In the genomic region with DNA sequence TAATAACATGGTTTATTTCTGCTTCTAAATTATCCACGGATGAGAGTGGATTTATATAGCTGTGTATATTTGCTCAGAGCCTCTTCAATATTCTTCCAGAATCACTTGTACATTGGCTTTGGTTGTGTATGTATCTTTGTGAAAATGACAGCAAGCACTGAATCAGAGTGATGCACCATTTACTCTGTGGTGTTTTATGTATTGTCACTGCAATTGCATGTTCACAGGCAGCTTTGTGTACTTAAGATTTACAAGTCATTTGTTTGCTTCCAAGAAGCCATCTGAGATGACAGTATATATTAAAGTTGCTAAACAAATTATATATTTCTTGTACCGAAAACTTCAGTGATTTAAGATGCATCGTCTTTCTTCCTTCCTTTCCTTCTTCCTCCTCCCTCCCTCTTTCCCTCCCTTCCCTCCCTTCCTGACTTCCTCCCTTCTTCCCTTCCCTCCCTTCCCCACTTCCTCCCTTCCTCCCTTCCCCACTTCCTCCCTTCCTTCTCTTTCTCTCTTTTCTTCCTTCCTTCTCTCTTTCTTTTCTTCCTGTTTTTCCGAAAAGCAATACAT, we compare ENCODE assay signal across 35 cellular contexts.
DNase-seq lines count a peak whose midpoint lies in the region; ATAC-seq, FAIRE-seq and TF ChIP-seq lines count a peak whose summit lies in the region.
"Had no signal": no experiment of that assay in that cellular context is flagged by ENCODE, and none has a peak within 500 bp of the region (broad histone marks: within the 10 kb centered on the region; RNA-seq: fewer than 3 reads in every experiment).

No MANE protein-coding gene starts in this region.

- H4K20me1 ChIP-seq in H1 (replicated peaks in 1 of 2; ENCODE audit: control insufficient read depth in 1 of 2, insufficient read depth in 2 of 2, low read length in 2 of 2) (peaks cover 0 to 2% of the 10 kb centered on the region in 2 experiments), osteoblast (ENCODE audit: insufficient read depth, low read length) (no peaks in the 10 kb centered on the region)

- H3K27me3 Mint-ChIP-seq in CD8-positive, alpha-beta T cell (ENCODE audit: low read depth) = no peaks in the 10 kb centered on the region
- H3K27me3 Mint-ChIP-seq: activated naive CD8-positive, alpha-beta T cell; naive B cell; progenitor cell of endocrine pancreas had no signal

- no peak for ATAC-seq in CD8-positive, alpha-beta T cell
- ATAC-seq: gastroesophageal sphincter had no signal

- H2BK20ac ChIP-seq in H1 (ENCODE audit: low read length) = no peak overlapping the region

- no peak overlapping the region for H4K5ac ChIP-seq in H1 (ENCODE audit: insufficient read length, low read depth, low read length)

- no peak overlapping the region for H3K27ac Mint-ChIP-seq in CD8-positive, alpha-beta T cell
- H3K27ac Mint-ChIP-seq: activated naive CD8-positive, alpha-beta T cell; HFFc6; naive B cell; progenitor cell of endocrine pancreas; T-helper 1 cell treated with Interleukin-12 subunit alpha and Interleukin-12 subunit beta and Interleukin-4 antibody, amounts not matched to agents 30 μg/mL and 1 μg/mL, for 36 hours had no signal

- H3K79me2 ChIP-seq in H1 (ENCODE audit: control insufficient read depth in 1 of 2, insufficient read depth in 2 of 2, low read length in 2 of 2) (no peaks in the 10 kb centered on the region), osteoblast (ENCODE audit: insufficient read depth, low read length) (no peaks in the 10 kb centered on the region)
- H3K79me2 ChIP-seq: hepatocyte had no signal

- H3K18ac ChIP-seq in H1 (ENCODE audit: extremely low read depth, low read length) = no peak overlapping the region

- POLR2A ChIA-PET in HEK293 (lab: Yijun Ruan, JAX) = no interaction called here
- POLR2A ChIA-PET in H1 (lab: Charles Lee; ENCODE audit: partially characterized antibody) = no interaction called here
- POLR2A ChIA-PET in CD8-positive, alpha-beta T cell (lab: Charles Lee) = no interaction called here

- peaks cover 11% of the 10 kb centered on the region for H3K9me3 Mint-ChIP-seq in CD8-positive, alpha-beta T cell
- H3K9me3 Mint-ChIP-seq: T-helper 1 cell treated with Interleukin-12 subunit alpha and Interleukin-12 subunit beta and Interleukin-4 antibody, amounts not matched to agents 30 μg/mL and 1 μg/mL, for 36 hours had no signal

- H2BK15ac ChIP-seq in H1 (ENCODE audit: low read length) = no peak overlapping the region

- no peak overlapping the region for H4K91ac ChIP-seq in H1 (replicated peaks; ENCODE audit: insufficient read length, low read length)

- no peaks in the 10 kb centered on the region for H3K9me3 ChIP-seq in HEK293 (ENCODE audit: control insufficient read depth, insufficient read depth, low read depth, low read length)
- H3K9me3 ChIP-seq in H1 (ENCODE audit: insufficient read depth in 2 of 2, low read depth in 1 of 2, low read length in 1 of 2) = no peaks in the 10 kb centered on the region
- H3K9me3 ChIP-seq in osteoblast (ENCODE audit: low read depth, low read length) = peaks cover 2% of the 10 kb centered on the region
- H3K9me3 ChIP-seq in CD8-positive, alpha-beta T cell (ENCODE audit: low read length) = no peaks in the 10 kb centered on the region
- H3K9me3 ChIP-seq: breast epithelium, MG63, sigmoid colon, vagina had no signal

- DNase-seq in COR-L47 (lab: John Stamatoyannopoulos, UW) = peak; percentile 8
- peak; percentile 7 for DNase-seq in NCI-H345 treated with DMSO at 0.1 percent for 48 hours (lab: John Stamatoyannopoulos, UW; ENCODE audit: unreplicated experiment)
- DNase-seq in H1 (ENCODE audit: low read depth in 1 of 2, low spot score in 2 of 2) = no peak
- DNase-seq in osteoblast (ENCODE audit: insufficient read length, low spot score, missing footprints) = no peak
- no peak for DNase-seq in CD8-positive, alpha-beta T cell
- DNase-seq in GF-D8 (lab: John Stamatoyannopoulos, UW) = no peak
- DNase-seq: activated CD4-positive, alpha-beta T cell treated with anti-CD3 and anti-CD28 coated beads, Interleukin-2, amount 50 U/mL, for 1 hour; activated CD4-positive, CD25-positive, alpha-beta regulatory T cell; activated effector memory CD4-positive, alpha-beta T cell treated with anti-CD3 and anti-CD28 coated beads, Interleukin-2, amount 50 U/mL, for 16 hours; activated T-cell treated with anti-CD3 and anti-CD28 coated beads, Interleukin-2, amount 50 U/mL, for 1 hour; C1 segment of cervical spinal cord; GM23248; HFFc6; KBM-7; kidney glomerular epithelial cell; MG63; midbrain; naive B cell; NCI-H1694; NK-92 treated with Interleukin-12 subunit alpha and Interleukin-12 subunit beta, amount 100 ng/mL, for 24 hours; PC-9; sigmoid colon; stimulated activated CD4-positive, alpha-beta T cell treated with anti-CD3 and anti-CD28 coated beads, Interleukin-12 subunit alpha, Interleukin-12 subunit beta, amount 100 ng/mL, for 4 hours; stimulated activated CD4-positive, alpha-beta T cell treated with anti-CD3 and anti-CD28 coated beads, Interleukin-2, amount 100 ng/mL, for 48 hours; tibial artery had no signal

- intact Hi-C loops in CD8-positive, alpha-beta T cell (cut with DNase I, micrococcal nuclease) = no loop called here

- 88% methylated on average over 3 of the region's 4 CpGs; no CpG with 5 or more reads in 1 of the 2 experiments for WGBS in H1 (ENCODE audit: extremely low coverage in 1 of 2, insufficient coverage in 1 of 2, insufficient read length in 1 of 2, insufficient replicate concordance in 2 of 2, low coverage in 1 of 2, low lambda C conversion rate in 2 of 2, missing lambda C conversion rate in 1 of 2), 2 experiments

- FAIRE-seq in H1 (lab: Jason Lieb, UNC) = no peak
- FAIRE-seq: endothelial cell of umbilical vein had no signal

- H3K4me3 ChIP-seq in HEK293 (ENCODE audit: low read depth, low read length) (no peak overlapping the region), H1 (ENCODE audit: extremely low read depth in 1 of 4, insufficient read depth in 2 of 4, low read depth in 3 of 4, low read length in 4 of 4) (no peak overlapping the region), osteoblast (ENCODE audit: insufficient read depth, low read length) (no peak overlapping the region)
- no peak overlapping the region for H3K4me3 ChIP-seq in CD8-positive, alpha-beta T cell (ENCODE audit: low read depth, low read length)
- H3K4me3 ChIP-seq: breast epithelium, gastroesophageal sphincter, GM23248, hepatocyte, MG63, PC-9, sigmoid colon, SK-N-MC, tibial artery, vagina had no signal

- no peak overlapping the region for H3K4me3 Mint-ChIP-seq in CD8-positive, alpha-beta T cell
- H3K4me3 Mint-ChIP-seq: activated naive CD8-positive, alpha-beta T cell; HFFc6; naive B cell; T-helper 1 cell treated with Interleukin-12 subunit alpha and Interleukin-12 subunit beta and Interleukin-4 antibody, amounts not matched to agents 30 μg/mL and 1 μg/mL, for 36 hours had no signal

- no peak overlapping the region for H3K9ac ChIP-seq in H1 (replicated peaks in 1 of 4; ENCODE audit: extremely low read depth in 1 of 4, low read depth in 3 of 4, low read length in 3 of 4)
- H3K9ac ChIP-seq: GM23248 had no signal

- no peaks in the 10 kb centered on the region for H3K27me3 ChIP-seq in H1 (replicated peaks in 1 of 4; ENCODE audit: control insufficient read depth in 3 of 4, extremely low read depth in 1 of 4, insufficient read depth in 3 of 4, low read length in 3 of 4)
- H3K27me3 ChIP-seq in osteoblast (ENCODE audit: insufficient read depth, low read length) = no peaks in the 10 kb centered on the region
- no peaks in the 10 kb centered on the region for H3K27me3 ChIP-seq in CD8-positive, alpha-beta T cell (ENCODE audit: insufficient read depth, low read length)
- H3K27me3 ChIP-seq: breast epithelium, gastroesophageal sphincter, hepatocyte, MG63, sigmoid colon, tibial artery, vagina had no signal

- TF ChIP-seq EP300 in H1 (IDR thresholded peaks at IDR 0.05; ENCODE audit: borderline replicate concordance in 1 of 2, low read depth in 2 of 2, low read length in 2 of 2) = no peak

- H3K4me1 ChIP-seq in HEK293 (ENCODE audit: control insufficient read depth, insufficient read depth, low read length) (no peaks in the 10 kb centered on the region), H1 (replicated peaks in 1 of 4; ENCODE audit: control insufficient read depth in 3 of 4, insufficient read depth in 4 of 4, low read length in 3 of 4) (no peaks in the 10 kb centered on the region), osteoblast (ENCODE audit: insufficient read depth, low read length) (no peaks in the 10 kb centered on the region)
- H3K4me1 ChIP-seq in CD8-positive, alpha-beta T cell (ENCODE audit: insufficient read depth, low read length) = no peaks in the 10 kb centered on the region
- H3K4me1 ChIP-seq: breast epithelium, gastroesophageal sphincter, sigmoid colon, tibial artery, vagina had no signal

- no peak overlapping the region for H3K14ac ChIP-seq in H1 (ENCODE audit: insufficient read length)

- no peaks in the 10 kb centered on the region for H3K36me3 ChIP-seq in HEK293 (ENCODE audit: control insufficient read depth in 2 of 2, insufficient read depth in 1 of 2, low read length in 2 of 2)
- no peaks in the 10 kb centered on the region; a peak in 1 of 8 replicates for H3K36me3 ChIP-seq in H1 (ENCODE audit: control insufficient read depth in 2 of 4, insufficient read depth in 4 of 4, low read length in 3 of 4)
- H3K36me3 ChIP-seq in osteoblast (ENCODE audit: insufficient read depth, low read length) = no peaks in the 10 kb centered on the region
- H3K36me3 ChIP-seq in CD8-positive, alpha-beta T cell (ENCODE audit: insufficient read depth, low read length) = no peaks in the 10 kb centered on the region
- H3K36me3 ChIP-seq: breast epithelium, gastroesophageal sphincter, MG63, sigmoid colon, tibial artery, vagina had no signal

- H3K79me1 ChIP-seq in H1 (ENCODE audit: low read depth, low read length) = no peaks in the 10 kb centered on the region

- TF ChIP-seq CTCF in HEK293 (tag by site-specific recombination; IDR thresholded peaks at IDR 0.05) = no peak
- no peak for TF ChIP-seq CTCF in H1 (IDR thresholded peaks at IDR 0.05; ENCODE audit: control extremely low read depth in 1 of 3, insufficient read depth in 1 of 3, low read depth in 1 of 3, low read length in 3 of 3)
- no peak for TF ChIP-seq CTCF in osteoblast (IDR thresholded peaks at IDR 0.05; ENCODE audit: extremely low read depth, low read depth, low read length)
- TF ChIP-seq CTCF in CD8-positive, alpha-beta T cell (IDR thresholded peaks at IDR 0.05) = no peak

- no peak overlapping the region for H2BK5ac ChIP-seq in H1 (ENCODE audit: low read depth, low read length)

- no peak overlapping the region for H4K8ac ChIP-seq in H1 (ENCODE audit: extremely low read depth, insufficient read depth, low read length)

- no peaks in the 10 kb centered on the region for H3K4me1 Mint-ChIP-seq in CD8-positive, alpha-beta T cell (ENCODE audit: low read depth)
- H3K4me1 Mint-ChIP-seq: naive B cell had no signal

- H3K23me2 ChIP-seq in H1 (ENCODE audit: low read depth, low read length) = no peaks in the 10 kb centered on the region

- H2AK5ac ChIP-seq in H1 (ENCODE audit: low read depth, low read length) = no peak overlapping the region

- H3K23ac ChIP-seq in H1 (ENCODE audit: insufficient read length) = no peak overlapping the region

- H3K27ac ChIP-seq in HEK293 (ENCODE audit: extremely low read depth, low read depth, low read length) (no peak overlapping the region), H1 (ENCODE audit: low read depth, low read length) (no peak overlapping the region), osteoblast (ENCODE audit: low read depth, low read length) (no peak overlapping the region)
- H3K27ac ChIP-seq in CD8-positive, alpha-beta T cell (ENCODE audit: low read depth, low read length) = no peak overlapping the region
- H3K27ac ChIP-seq: breast epithelium, gastroesophageal sphincter, GM23248, hepatocyte, PC-9, sigmoid colon, SK-N-MC, tibial artery, vagina had no signal

- H3K4me2 ChIP-seq in H1 (ENCODE audit: insufficient read depth in 1 of 2, low read depth in 2 of 2, low read length in 2 of 2) (no peak overlapping the region), osteoblast (ENCODE audit: insufficient read depth, low read length) (no peak overlapping the region)
- H3K4me2 ChIP-seq: hepatocyte, PC-9 had no signal

- no peak for TF ChIP-seq POLR2A in H1 (IDR thresholded peaks at IDR 0.05; ENCODE audit: control extremely low read depth in 1 of 2, low read depth in 2 of 2, low read length in 2 of 2)

- H3K4ac ChIP-seq in H1 (replicated peaks; ENCODE audit: insufficient read length, low read depth, low read length) = no peak overlapping the region

- CTCF ChIA-PET in HEK293 (lab: Yijun Ruan, JAX) (interaction anchor here (0.7 kb wide), 1 partner anchor 154 kb away, joined by 3 read pairs; no protein-coding TSS in a partner anchor), H1 (lab: Charles Lee; ENCODE audit: partially characterized antibody) (interaction anchor here (0.6 kb wide), 1 partner anchor 244 kb away, joined by 3 read pairs; no protein-coding TSS in a partner anchor)
- CTCF ChIA-PET in CD8-positive, alpha-beta T cell (lab: Charles Lee) = no interaction called here

- H2AFZ ChIP-seq in H1 (ENCODE audit: low read length) = no peak overlapping the region
- H2AFZ ChIP-seq in osteoblast (ENCODE audit: low read length) = no peak overlapping the region
- H2AFZ ChIP-seq: GM23248, hepatocyte, PC-9 had no signal

- no peaks in the 10 kb centered on the region for H3K36me3 Mint-ChIP-seq in CD8-positive, alpha-beta T cell
- H3K36me3 Mint-ChIP-seq: activated naive CD8-positive, alpha-beta T cell had no signal

- no peak for TF ChIP-seq RAD21 in H1 (IDR thresholded peaks at IDR 0.05 in 1 of 2, conservative IDR thresholded peaks at IDR 0.05 in 1 of 2; ENCODE audit: low read depth in 2 of 2, low read length in 2 of 2)

- no peak overlapping the region for H2BK120ac ChIP-seq in H1 (replicated peaks; ENCODE audit: low read depth, low read length)

- no peak overlapping the region for H3K56ac ChIP-seq in H1 (replicated peaks; ENCODE audit: insufficient read length, low read depth, low read length)

- H2BK12ac ChIP-seq in H1 (ENCODE audit: low read depth, low read length) = no peak overlapping the region

Comparison
In these comparisons a context has a peak if more than half of its experiments do, and no peak if none do; other contexts are left out.
1. DNase-seq: peak in COR-L47 (single experiment) and NCI-H345 treated with DMSO at 0.1 percent for 48 hours (single experiment); none in H1 (0 of 2), osteoblast (single experiment), CD8-positive, alpha-beta T cell (0 of 7) and GF-D8 (single experiment).